ENCODE assay signal across 17 cellular contexts in genomic region chr22:49540571-49541450, GRCh38.
"Had no signal": no experiment of that assay in that cellular context is flagged by ENCODE, and none has a peak within 500 bp of the region (broad histone marks: within the 10 kb centered on the region; RNA-seq: fewer than 3 reads in every experiment).

No MANE protein-coding gene starts in this region.

- H3K9me3 Mint-ChIP-seq: activated naive CD4-positive, alpha-beta T cell treated with anti-CD3 and anti-CD28 coated beads, Interleukin-2, amount 50 U/mL, for 24 hours; activated T-helper 2 cell treated with anti-CD3 and anti-CD28 coated beads, Interferon-gamma antibody, Interleukin-2, Interleukin-4, amounts not matched to agents 10 μg/mL and 5 μg/mL and 100 μg/mL, durations not matched to agents 14 hours and 24 hours and 36 hours; dendritic cell treated with granulocyte-macrophage colony-stimulating factor and Interleukin-4, amounts not matched to agents 40 ng/mL and 50 ng/mL, for 4 days; effector memory CD8-positive, alpha-beta T cell; T-helper 1 cell treated with Interleukin-12 subunit alpha and Interleukin-12 subunit beta and Interleukin-4 antibody, amounts not matched to agents 30 μg/mL and 1 μg/mL, for 36 hours had no signal

- H3K27me3 ChIP-seq: brain microvascular endothelial cell, uterus had no signal

- H3K4me1 Mint-ChIP-seq: activated naive CD4-positive, alpha-beta T cell treated with anti-CD3 and anti-CD28 coated beads, Interleukin-2, amount 50 U/mL, for 24 hours had no signal

- H3K27ac Mint-ChIP-seq: activated naive CD4-positive, alpha-beta T cell treated with anti-CD3 and anti-CD28 coated beads, Interleukin-2, amount 50 U/mL, for 24 hours; activated T-helper 2 cell treated with anti-CD3 and anti-CD28 coated beads, Interferon-gamma antibody, Interleukin-2, Interleukin-4, amounts not matched to agents 10 μg/mL and 5 μg/mL and 100 μg/mL, durations not matched to agents 14 hours and 24 hours and 36 hours; dendritic cell treated with granulocyte-macrophage colony-stimulating factor and Interleukin-4, amounts not matched to agents 40 ng/mL and 50 ng/mL, for 4 days; effector memory CD8-positive, alpha-beta T cell; T-helper 1 cell treated with Interleukin-12 subunit alpha and Interleukin-12 subunit beta and Interleukin-4 antibody, amounts not matched to agents 30 μg/mL and 1 μg/mL, for 36 hours had no signal

- H3K36me3 ChIP-seq: brain microvascular endothelial cell, thoracic aorta, uterus had no signal

- H3K4me3 Mint-ChIP-seq: activated naive CD4-positive, alpha-beta T cell treated with anti-CD3 and anti-CD28 coated beads, Interleukin-2, amount 50 U/mL, for 24 hours; dendritic cell treated with granulocyte-macrophage colony-stimulating factor and Interleukin-4, amounts not matched to agents 40 ng/mL and 50 ng/mL, for 4 days; effector memory CD8-positive, alpha-beta T cell; naive thymus-derived CD4-positive, alpha-beta T cell; T-helper 1 cell treated with Interleukin-12 subunit alpha and Interleukin-12 subunit beta and Interleukin-4 antibody, amounts not matched to agents 30 μg/mL and 1 μg/mL, for 36 hours had no signal

- H3K4me3 ChIP-seq: psoas muscle, thoracic aorta, uterus had no signal

- DNase-seq: amygdala; brain microvascular endothelial cell; cerebellar nuclear complex; effector memory CD8-positive, alpha-beta T cell; hypothalamus; naive thymus-derived CD4-positive, alpha-beta T cell; occipital lobe; psoas muscle; stimulated activated CD4-positive, alpha-beta T cell treated with anti-CD3 and anti-CD28 coated beads, Interleukin-12 subunit alpha, Interleukin-12 subunit beta, amount 100 ng/mL, for 4 hours; stimulated activated naive CD4-positive, alpha-beta T cell treated with Interleukin-2 at 50 U/mL for 16 hours; uterus had no signal

- H3K27ac ChIP-seq: brain microvascular endothelial cell, psoas muscle, thoracic aorta, uterus had no signal

- H3K36me3 Mint-ChIP-seq: activated naive CD4-positive, alpha-beta T cell treated with anti-CD3 and anti-CD28 coated beads, Interleukin-2, amount 50 U/mL, for 24 hours had no signal

- H3K4me1 ChIP-seq: psoas muscle, uterus had no signal

- H3K27me3 Mint-ChIP-seq: activated naive CD4-positive, alpha-beta T cell treated with anti-CD3 and anti-CD28 coated beads, Interleukin-2, amount 50 U/mL, for 24 hours; dendritic cell treated with granulocyte-macrophage colony-stimulating factor and Interleukin-4, amounts not matched to agents 40 ng/mL and 50 ng/mL, for 4 days; effector memory CD8-positive, alpha-beta T cell; naive thymus-derived CD4-positive, alpha-beta T cell had no signal

- ATAC-seq: effector memory CD8-positive, alpha-beta T cell; naive thymus-derived CD4-positive, alpha-beta T cell; psoas muscle; sciatic nerve had no signal

- H3K9me3 ChIP-seq: psoas muscle, thoracic aorta, uterus had no signal
